2 cellular contexts compared by ENCODE assay signal in genomic region chr16:57401943-57402640, GRCh38.
TF ChIP-seq lines count a peak whose summit lies in the region.

No MANE protein-coding gene starts in this region.

TF ChIP-seq in HCT116, 20 proteins besides CTCF, POLR2A, EP300 and RAD21:
- no peak for TF ChIP-seq EZH2phosphoT487 (IDR thresholded peaks at IDR 0.05; ENCODE audit: borderline replicate concordance)
- TF ChIP-seq REST (IDR thresholded peaks at IDR 0.05; ENCODE audit: low read depth): peak; percentile 25; the same call in 1 of the 2 replicates

TF ChIP-seq in H1, 55 proteins besides CTCF, POLR2A, EP300 and RAD21:
- TF ChIP-seq RXRA (IDR thresholded peaks at IDR 0.05; ENCODE audit: insufficient read depth, low read depth, low read length) (no peak), MAFK (IDR thresholded peaks at IDR 0.05; ENCODE audit: low read depth, low read length) (no peak), MAX (IDR thresholded peaks at IDR 0.05) (no peak), CREB1 (IDR thresholded peaks at IDR 0.05) (no peak), CHD7 (IDR thresholded peaks at IDR 0.05; ENCODE audit: insufficient replicate concordance, low read length) (no peak)
